ENCODE assay signal across 11 cellular contexts in the genomic region with DNA sequence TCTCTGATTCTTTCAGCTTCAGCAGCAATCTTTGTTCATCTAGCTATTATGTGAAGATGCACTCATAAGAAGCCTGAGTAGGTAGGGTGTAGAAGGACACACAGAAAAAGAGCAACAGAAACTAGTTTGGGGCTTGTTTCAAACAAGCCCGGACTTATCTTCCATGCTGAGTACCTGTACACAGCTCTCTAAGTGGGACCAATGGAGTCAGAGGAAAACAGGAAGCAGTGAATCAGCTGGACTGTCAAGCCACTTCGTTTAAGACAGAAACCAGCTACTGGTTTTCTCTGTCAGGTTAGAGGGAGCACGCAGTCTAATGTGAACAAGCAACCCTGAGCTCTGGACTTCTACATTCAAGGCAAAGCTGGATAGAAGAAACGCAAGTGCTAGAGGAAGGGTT. TPM values are rescaled to one million over a fixed set of nuclear protein-coding genes. Genes with fewer than 3 reads are reported as not detected.
DNase-seq lines count a peak whose midpoint lies in the region; ATAC-seq, FAIRE-seq and TF ChIP-seq lines count a peak whose summit lies in the region.
"Had no signal": no experiment of that assay in that cellular context is flagged by ENCODE, and none has a peak within 500 bp of the region (broad histone marks: within the 10 kb centered on the region; RNA-seq: fewer than 3 reads in every experiment).

No MANE protein-coding gene starts in this region.

- H3K4me3 ChIP-seq in IMR-90 (ENCODE audit: insufficient read depth, low read depth, low read length) = no peak overlapping the region
- H3K4me3 ChIP-seq in H1 (ENCODE audit: extremely low read depth in 1 of 4, insufficient read depth in 2 of 4, low read depth in 3 of 4, low read length in 4 of 4) = no peak overlapping the region
- H3K4me3 ChIP-seq in thymus (ENCODE audit: low read length) = no peak overlapping the region
- H3K4me3 ChIP-seq in PC-3 (ENCODE audit: low read length) = no peak overlapping the region
- H3K4me3 ChIP-seq: BLaER1 treated with 17β-estradiol and CSF1 and Interleukin-3, amounts not matched to agents 10 nM and 100 nM; ovary; PC-9 had no signal

- H3K27ac Mint-ChIP-seq in activated naive CD4-positive, alpha-beta T cell treated with anti-CD3 and anti-CD28 coated beads, Interleukin-2, amount 50 U/mL, for 72 hours = peak overlapping the region; percentile 84 to 89

- WGBS in IMR-90 (ENCODE audit: extremely low coverage in 2 of 2, insufficient read length in 1 of 2), 2 experiments = no CpG with 5 or more reads among the region's 4 CpGs
- WGBS in H1 (ENCODE audit: extremely low coverage in 1 of 2, insufficient coverage in 1 of 2, insufficient read length in 1 of 2, insufficient replicate concordance in 2 of 2, low coverage in 1 of 2, low lambda C conversion rate in 2 of 2, missing lambda C conversion rate in 1 of 2), 2 experiments = 78% methylated on average over 4 of the region's 4 CpGs; no CpG with 5 or more reads in 1 of the 2 experiments
- 44% methylated on average over 4 of the region's 4 CpGs for WGBS in thymus

- H3K27ac ChIP-seq in IMR-90 (ENCODE audit: insufficient read depth, low read length) (no peak overlapping the region), H1 (ENCODE audit: low read depth, low read length) (peak overlapping the region; percentile 34; the same call in 1 of the 2 replicates), thymus (ENCODE audit: low read depth) (peak overlapping the region; percentile 62), PC-3 (ENCODE audit: low read length) (no peak overlapping the region)
- H3K27ac ChIP-seq: BLaER1 treated with 17β-estradiol and CSF1 and Interleukin-3, amounts not matched to agents 10 nM and 100 nM; ovary; PC-9 had no signal

- H2AK9ac ChIP-seq in IMR-90 (replicated peaks; ENCODE audit: low read depth, low read length, poor library complexity) = no peak overlapping the region

- H2BK5ac ChIP-seq in IMR-90 (ENCODE audit: low read depth, low read length, poor library complexity, severe bottlenecking) = no peak overlapping the region
- peak overlapping the region; percentile 36; the same call in 1 of the 2 replicates for H2BK5ac ChIP-seq in H1 (ENCODE audit: low read depth, low read length)

- H3K36me3 Mint-ChIP-seq in activated naive CD4-positive, alpha-beta T cell treated with anti-CD3 and anti-CD28 coated beads, Interleukin-2, amount 50 U/mL, for 72 hours = peaks cover 0 to 9% of the 10 kb centered on the region in 2 donors

- H2AK5ac ChIP-seq in IMR-90 (ENCODE audit: low read depth, low read length) (no peak overlapping the region), H1 (ENCODE audit: low read depth, low read length) (no peak overlapping the region)

- H4K8ac ChIP-seq in IMR-90 (ENCODE audit: low read depth in 2 of 2, low read length in 2 of 2) (no peak overlapping the region), H1 (ENCODE audit: extremely low read depth, insufficient read depth, low read length) (no peak overlapping the region)

- no peaks in the 10 kb centered on the region for H3K9me1 ChIP-seq in IMR-90 (ENCODE audit: insufficient read depth, low read length)

- H3K14ac ChIP-seq in IMR-90 (replicated peaks; ENCODE audit: low read depth, low read length) (no peak overlapping the region), H1 (ENCODE audit: insufficient read length) (no peak overlapping the region)

- H3K9ac ChIP-seq in IMR-90 (ENCODE audit: low read depth, low read length) = no peak overlapping the region
- H3K9ac ChIP-seq in H1 (replicated peaks in 1 of 4; ENCODE audit: extremely low read depth in 1 of 4, low read depth in 3 of 4, low read length in 3 of 4) = no peak overlapping the region
- H3K9ac ChIP-seq in PC-3 (ENCODE audit: low read length) = no peak overlapping the region
- H3K9ac ChIP-seq: BLaER1 treated with 17β-estradiol and CSF1 and Interleukin-3, amounts not matched to agents 10 nM and 100 nM had no signal

- H3K27me3 ChIP-seq in IMR-90 (ENCODE audit: control insufficient read depth, insufficient read depth, low read length) (no peaks in the 10 kb centered on the region), H1 (replicated peaks in 1 of 4; ENCODE audit: control insufficient read depth in 3 of 4, extremely low read depth in 1 of 4, insufficient read depth in 3 of 4, low read length in 3 of 4) (no peaks in the 10 kb centered on the region), thymus (ENCODE audit: control insufficient read depth, insufficient read depth) (no peaks in the 10 kb centered on the region), PC-3 (ENCODE audit: low read length) (no peaks in the 10 kb centered on the region)
- H3K27me3 ChIP-seq: BLaER1 treated with 17β-estradiol and CSF1 and Interleukin-3, amounts not matched to agents 10 nM and 100 nM; ovary had no signal

- H2AFZ ChIP-seq in IMR-90 (replicated peaks; ENCODE audit: low read length, poor library complexity) = no peak overlapping the region
- H2AFZ ChIP-seq in H1 (ENCODE audit: low read length) = no peak overlapping the region
- H2AFZ ChIP-seq in PC-3 (ENCODE audit: low read length) = no peak overlapping the region
- H2AFZ ChIP-seq: PC-9 had no signal

- TF ChIP-seq EP300 in H1 (IDR thresholded peaks at IDR 0.05; ENCODE audit: borderline replicate concordance in 1 of 2, low read depth in 2 of 2, low read length in 2 of 2) = no peak

- no peak for DNase-seq in activated naive CD4-positive, alpha-beta T cell treated with anti-CD3 and anti-CD28 coated beads, Interleukin-2, amount 50 U/mL, for 72 hours (ENCODE audit: low spot score in 2 of 2)
- DNase-seq in activated naive CD4-positive, alpha-beta T cell treated with anti-CD3 and anti-CD28 coated beads, Interleukin-2, amount 50 U/mL, for 16 hours = no peak
- DNase-seq in IMR-90 (no peak), H1 (ENCODE audit: low read depth in 1 of 2, low spot score in 2 of 2) (no peak), PC-3 (no peak), occipital lobe (lab: John Stamatoyannopoulos, UW) (no peak)
- DNase-seq: ovary, PC-9 had no signal

- H3K9me2 ChIP-seq in PC-3 (replicated peaks; ENCODE audit: low read length) = no peaks in the 10 kb centered on the region

- no peak for FAIRE-seq in H1 (lab: Jason Lieb, UNC)

- no peaks in the 10 kb centered on the region for H3F3A ChIP-seq in PC-3 (ENCODE audit: low read length, unreplicated experiment)

- H3K23ac ChIP-seq in IMR-90 (ENCODE audit: low read depth, low read length) (no peak overlapping the region), H1 (ENCODE audit: insufficient read length) (no peak overlapping the region)

- POLR2A ChIA-PET in IMR-90 (lab: Charles Lee; ENCODE audit: unreplicated experiment) = no interaction called here
- POLR2A ChIA-PET in H1 (lab: Charles Lee; ENCODE audit: partially characterized antibody) = interaction anchor here (0.8 to 1.5 kb wide), 3 partner anchors 14 to 49 kb away, joined by 3 to 4 read pairs (median 3); no protein-coding TSS in a partner anchor
- POLR2A ChIA-PET in PC-3 (lab: Charles Lee; ENCODE audit: unreplicated experiment) = no interaction called here

- TF ChIP-seq RAD21 in IMR-90 (IDR thresholded peaks at IDR 0.05; ENCODE audit: low read length) (no peak), H1 (IDR thresholded peaks at IDR 0.05 in 1 of 2, conservative IDR thresholded peaks at IDR 0.05 in 1 of 2; ENCODE audit: low read depth in 2 of 2, low read length in 2 of 2) (no peak)

- H3K56ac ChIP-seq in IMR-90 (ENCODE audit: extremely low read depth, insufficient read depth, low read length) = no peak overlapping the region
- no peak overlapping the region for H3K56ac ChIP-seq in H1 (replicated peaks; ENCODE audit: insufficient read length, low read depth, low read length)

- H3K4me1 ChIP-seq in IMR-90 (ENCODE audit: control insufficient read depth, insufficient read depth, low read length) (no peaks in the 10 kb centered on the region), H1 (replicated peaks in 1 of 4; ENCODE audit: control insufficient read depth in 3 of 4, insufficient read depth in 4 of 4, low read length in 3 of 4) (peaks cover 3 to 17% (median 12%) of the 10 kb centered on the region in 4 experiments), thymus (ENCODE audit: control insufficient read depth, insufficient read depth, low read length) (no peaks in the 10 kb centered on the region), PC-3 (ENCODE audit: insufficient read depth, low read length) (peaks cover 5% of the 10 kb centered on the region)

- intact Hi-C loops in IMR-90 (cut with micrococcal nuclease) (no loop called here), PC-3 (cut with micrococcal nuclease) (no loop called here)

- H4K91ac ChIP-seq in IMR-90 (ENCODE audit: insufficient read depth, low read depth, low read length) (no peak overlapping the region), H1 (replicated peaks; ENCODE audit: insufficient read length, low read length) (no peak overlapping the region)

- H2BK120ac ChIP-seq in IMR-90 (ENCODE audit: low read depth, low read length) (no peak overlapping the region), H1 (replicated peaks; ENCODE audit: low read depth, low read length) (peak overlapping the region; percentile 5)

- H3K9me3 Mint-ChIP-seq in activated naive CD4-positive, alpha-beta T cell treated with anti-CD3 and anti-CD28 coated beads, Interleukin-2, amount 50 U/mL, for 72 hours = no peaks in the 10 kb centered on the region

- TF ChIP-seq CTCF in IMR-90 (conservative IDR thresholded peaks at IDR 0.05; ENCODE audit: low read depth, low read length) (no peak), H1 (IDR thresholded peaks at IDR 0.05; ENCODE audit: control extremely low read depth in 1 of 3, insufficient read depth in 1 of 3, low read depth in 1 of 3, low read length in 3 of 3) (no peak), PC-3 (conservative IDR thresholded peaks at IDR 0.05; ENCODE audit: low read depth, low read length) (no peak)

- H3K23me2 ChIP-seq in H1 (ENCODE audit: low read depth, low read length) = no peaks in the 10 kb centered on the region

- CTCF ChIA-PET in IMR-90 (lab: Yijun Ruan, JAX) (no interaction called here), H1 (lab: Charles Lee; ENCODE audit: partially characterized antibody) (interaction anchor here (1.2 to 2.9 kb wide), 5 partner anchors 10 to 93 kb away, joined by 3 to 12 read pairs (median 10); no protein-coding TSS in a partner anchor), PC-3 (lab: Charles Lee) (interaction anchor here (1.2 kb wide), 1 partner anchor 96 kb away, joined by 4 read pairs; no protein-coding TSS in a partner anchor)

- peak in 1 of 2 donors; percentile 83 for ATAC-seq in activated naive CD4-positive, alpha-beta T cell treated with anti-CD3 and anti-CD28 coated beads, Interleukin-2, amount 50 U/mL, for 72 hours
- peak; percentile 32; the same call in 1 of the 2 replicates for ATAC-seq in IMR-90 (ENCODE audit: low read depth)
- no peak for ATAC-seq in PC-3
- no peak for ATAC-seq in HG03469 (IDR thresholded peaks at IDR 0.05; ENCODE audit: unreplicated experiment)

- no peak overlapping the region for H3K18ac ChIP-seq in IMR-90 (ENCODE audit: low read depth, low read length)
- H3K18ac ChIP-seq in H1 (ENCODE audit: extremely low read depth, low read length) = no peak overlapping the region

- H3K36me3 ChIP-seq in IMR-90 (ENCODE audit: control insufficient read depth, insufficient read depth, low read length) (no peaks in the 10 kb centered on the region), H1 (ENCODE audit: control insufficient read depth in 2 of 4, insufficient read depth in 4 of 4, low read length in 3 of 4) (no peaks in the 10 kb centered on the region), thymus (ENCODE audit: control insufficient read depth, insufficient read depth) (no peaks in the 10 kb centered on the region), PC-3 (ENCODE audit: low read depth, low read length) (no peaks in the 10 kb centered on the region)
- H3K36me3 ChIP-seq: BLaER1 treated with 17β-estradiol and CSF1 and Interleukin-3, amounts not matched to agents 10 nM and 100 nM; ovary had no signal

- TF ChIP-seq POLR2A in IMR-90 (IDR thresholded peaks at IDR 0.05; ENCODE audit: low read depth, low read length) (no peak), H1 (IDR thresholded peaks at IDR 0.05; ENCODE audit: control extremely low read depth in 1 of 2, low read depth in 2 of 2, low read length in 2 of 2) (no peak)

- BruUV-seq in IMR-90 (replicated peaks; lab: Mats Ljungman, UMichigan) (no TSS peak), PC-3 (replicated peaks; lab: Mats Ljungman, UMichigan) (no TSS peak)

- H2BK15ac ChIP-seq in IMR-90 (ENCODE audit: low read depth, low read length) (no peak overlapping the region), H1 (ENCODE audit: low read length) (no peak overlapping the region)

- in situ Hi-C loops in IMR-90 (cut with MboI; ENCODE audit: low sequenced_read_pairs) = no loop called here

- H3K79me1 ChIP-seq in IMR-90 (ENCODE audit: low read depth in 1 of 2, low read length in 2 of 2) (no peaks in the 10 kb centered on the region), H1 (ENCODE audit: low read depth, low read length) (no peaks in the 10 kb centered on the region; the same call in 1 of the 2 replicates)

- dilution Hi-C loops in IMR-90 (cut with HindIII; ENCODE audit: low sequenced_read_pairs, unreplicated experiment) = no loop called here

- no peak overlapping the region for H3K4ac ChIP-seq in IMR-90 (ENCODE audit: low read depth, low read length)
- no peak overlapping the region for H3K4ac ChIP-seq in H1 (replicated peaks; ENCODE audit: insufficient read length, low read depth, low read length)

- no peaks in the 10 kb centered on the region for H4K20me1 ChIP-seq in IMR-90 (ENCODE audit: insufficient read depth, low read length)
- peaks cover 0 to 2% of the 10 kb centered on the region in 2 experiments for H4K20me1 ChIP-seq in H1 (replicated peaks in 1 of 2; ENCODE audit: control insufficient read depth in 1 of 2, insufficient read depth in 2 of 2, low read length in 2 of 2)
- no peaks in the 10 kb centered on the region for H4K20me1 ChIP-seq in PC-3 (ENCODE audit: low read length)
- H4K20me1 ChIP-seq: BLaER1 treated with 17β-estradiol and CSF1 and Interleukin-3, amounts not matched to agents 10 nM and 100 nM had no signal

- H3K79me2 ChIP-seq in H1 (ENCODE audit: control insufficient read depth in 1 of 2, insufficient read depth in 2 of 2, low read length in 2 of 2) = peaks cover 0 to 30% of the 10 kb centered on the region in 2 experiments; a peak in 2 of 4 replicates
- H3K79me2 ChIP-seq in PC-3 (ENCODE audit: low read length) = no peaks in the 10 kb centered on the region

- no peak overlapping the region for H2BK20ac ChIP-seq in IMR-90 (ENCODE audit: low read depth, low read length)
- no peak overlapping the region for H2BK20ac ChIP-seq in H1 (ENCODE audit: low read length)

- H3K9me3 ChIP-seq in IMR-90 (ENCODE audit: control insufficient read depth, insufficient read depth, low read length) = no peaks in the 10 kb centered on the region
- no peaks in the 10 kb centered on the region for H3K9me3 ChIP-seq in H1 (ENCODE audit: insufficient read depth in 2 of 2, low read depth in 1 of 2, low read length in 1 of 2)
- no peaks in the 10 kb centered on the region for H3K9me3 ChIP-seq in thymus (ENCODE audit: control insufficient read depth)
- H3K9me3 ChIP-seq in PC-3 (ENCODE audit: low read length) = no peaks in the 10 kb centered on the region
- H3K9me3 ChIP-seq: ovary had no signal

- H4K5ac ChIP-seq in IMR-90 (ENCODE audit: low read depth, low read length) (no peak overlapping the region), H1 (ENCODE audit: insufficient read length, low read depth, low read length) (no peak overlapping the region)

- H3K4me2 ChIP-seq in IMR-90 (ENCODE audit: low read depth, low read length) (no peak overlapping the region), H1 (ENCODE audit: insufficient read depth in 1 of 2, low read depth in 2 of 2, low read length in 2 of 2) (no peak overlapping the region), PC-3 (ENCODE audit: low read length) (no peak overlapping the region)
- H3K4me2 ChIP-seq: PC-9 had no signal

- no peak overlapping the region for H2BK12ac ChIP-seq in H1 (ENCODE audit: low read depth, low read length)

RNA-seq across cellular contexts. Expression of a gene that starts 16.0 kb away (rescaled TPM):
- 1 to 10 TPM; 3.2 to 5.8 TPM for total RNA-seq in activated naive CD4-positive, alpha-beta T cell treated with anti-CD3 and anti-CD28 coated beads, Interleukin-2, amount 50 U/mL, for 72 hours
- 3.6 and 5.7 TPM in 2 replicates for total RNA-seq in IMR-90 (2012; rRNA removed)
- polyA plus RNA-seq in IMR-90 (2012; rRNA removed) = 1.8 and 2.4 TPM in 2 replicates
- polyA plus RNA-seq in IMR-90 (2012; cell fraction: cytosol; rRNA removed) = 0.65 and 0.92 TPM in 2 replicates
- polyA plus RNA-seq in IMR-90 (2012; cell fraction: nucleus; rRNA removed; ENCODE audit: low replicate concordance) = 0.29 and 1.1 TPM in 2 replicates
- total RNA-seq in H1 (2021; fragmentation: NEBNext Ultra II Directional; extraction: Animal tissue kit (Norgen Biotek cat#: 25700)) = 42.2 and 44.1 TPM in 2 replicates
- polyA plus RNA-seq in H1 (2011; rRNA removed) = 6.7 and 11.0 TPM in 2 replicates
- 14.2 TPM for polyA plus RNA-seq in H1 (2011; cell fraction: cytosol; rRNA removed)
- 10.1 TPM for polyA plus RNA-seq in H1 (2011; cell fraction: nucleus; rRNA removed)
- 18.1 to 22.4 TPM (median 20.9 TPM) in 4 replicates for polyA plus RNA-seq in H1 (2012, experiment 1 of 2)
- 1.7 TPM for polyA plus RNA-seq in H1 (2012, experiment 2 of 2)
- polyA plus RNA-seq in H1 (2013, experiment 1 of 2) = 17.1 TPM
- 15.5 TPM for polyA plus RNA-seq in H1 (2013, experiment 2 of 2)
- polyA minus RNA-seq in H1 (2011; rRNA and poly(A)+ RNA removed) = 54.7 and 71.0 TPM in 2 replicates
- 16.1 TPM for polyA minus RNA-seq in H1 (2011; cell fraction: cytosol; rRNA and poly(A)+ RNA removed)
- 31.7 TPM for polyA minus RNA-seq in H1 (2011; cell fraction: nucleus; rRNA and poly(A)+ RNA removed)
- polyA plus RNA-seq in thymus = 11.2 TPM
- total RNA-seq in PC-3 (2014; rRNA removed) = 8.4 and 12.2 TPM in 2 replicates
- total RNA-seq in occipital lobe = 39.9 TPM

Comparison
In these comparisons a context has a peak if more than half of its experiments do, and no peak if none do; other contexts are left out.
1. H3K27ac ChIP-seq: peak in H1 (single experiment) and thymus (single experiment); none in IMR-90 (single experiment) and PC-3 (single experiment).